In genomic region chr4:19711871-19712270, GRCh38 we compare ENCODE assay signal across 18 cellular contexts.
DNase-seq lines count a peak whose midpoint lies in the region; ATAC-seq and TF ChIP-seq lines count a peak whose summit lies in the region.
"Had no signal": no experiment of that assay in that cellular context is flagged by ENCODE, and none has a peak within 500 bp of the region (broad histone marks: within the 10 kb centered on the region; RNA-seq: fewer than 3 reads in every experiment).

No MANE protein-coding gene starts in this region.

- H3K27ac ChIP-seq in body of pancreas (no peak overlapping the region), aorta (ENCODE audit: low read depth in 1 of 2, low read length in 2 of 2) (no peak overlapping the region)
- H3K27ac ChIP-seq: esophagus muscularis mucosa, parathyroid adenoma had no signal

- ATAC-seq in body of pancreas, result no peak
- ATAC-seq in aorta (ENCODE audit: low FRiP score), result no peak
- ATAC-seq in HG03039 (IDR thresholded peaks at IDR 0.05; ENCODE audit: unreplicated experiment), result no peak
- ATAC-seq: GM23338, mucosa of descending colon had no signal

- H3K4me1 ChIP-seq in body of pancreas (no peaks in the 10 kb centered on the region), aorta (ENCODE audit: control insufficient read depth in 1 of 2, insufficient read depth in 2 of 2, low read length in 2 of 2) (no peaks in the 10 kb centered on the region)
- H3K4me1 ChIP-seq: BE2C, parathyroid adenoma had no signal

- TF ChIP-seq CTCF in body of pancreas (IDR thresholded peaks at IDR 0.05), result no peak

- no peak overlapping the region for H3K4me3 ChIP-seq in body of pancreas
- no peak overlapping the region for H3K4me3 ChIP-seq in aorta (ENCODE audit: low read length in 2 of 2)
- H3K4me3 ChIP-seq: esophagus muscularis mucosa, GM23338, mucosa of descending colon had no signal

- H3K27me3 ChIP-seq in body of pancreas (no peaks in the 10 kb centered on the region), aorta (ENCODE audit: control insufficient read depth in 1 of 2, insufficient read depth in 2 of 2, low read length in 1 of 2) (no peaks in the 10 kb centered on the region)
- H3K27me3 ChIP-seq: BE2C, esophagus muscularis mucosa had no signal

- H3K36me3 ChIP-seq in body of pancreas (replicated peaks in 1 of 2; ENCODE audit: insufficient read depth in 1 of 2, low read depth in 2 of 2) (no peaks in the 10 kb centered on the region), aorta (ENCODE audit: control insufficient read depth in 1 of 2, insufficient read depth in 2 of 2, low read length in 1 of 2) (no peaks in the 10 kb centered on the region)
- H3K36me3 ChIP-seq: BE2C, esophagus muscularis mucosa had no signal

- 66 to 76% methylated on average over 3 of the region's 3 CpGs for WGBS in body of pancreas, 2 donors
- WGBS in aorta, 2 donors, result 94 to 95% methylated on average over 3 of the region's 3 CpGs

- intact Hi-C loops in body of pancreas (cut with DNase I), result no loop called here
- intact Hi-C loops in aorta (cut with DNase I), result no loop called here

- TF ChIP-seq POLR2A in body of pancreas (IDR thresholded peaks at IDR 0.05), result no peak

- H3K9me3 ChIP-seq in body of pancreas, result no peaks in the 10 kb centered on the region
- H3K9me3 ChIP-seq in aorta (ENCODE audit: control insufficient read depth, low read length), result no peaks in the 10 kb centered on the region
- H3K9me3 ChIP-seq: BE2C, esophagus muscularis mucosa, mucosa of descending colon had no signal

- DNase-seq in AG08396 (ENCODE audit: low spot score) (peak; percentile 40), HS-5 (ENCODE audit: low read depth) (peak; percentile 45), astrocyte of the hippocampus (ENCODE audit: low read depth, low spot score) (peak; percentile 74), kidney glomerular epithelial cell (lab: John Stamatoyannopoulos, UW) (peak; percentile 27), C1 segment of cervical spinal cord (lab: John Stamatoyannopoulos, UW) (no peak), body of pancreas (no peak), aorta (no peak)
- DNase-seq: activated B cell treated with CpG ODN at 0.5 μM for 24 hours; activated naive CD4-positive, alpha-beta T cell treated with anti-CD3 and anti-CD28 coated beads, Interleukin-2, amount 10 ng/mL, durations not matched to agents 7 days and 5 days; BE2C; DND-41; mucosa of descending colon; NCI-H2029; NK-92 treated with Interleukin-12 subunit alpha and Interleukin-12 subunit beta, amount 100 ng/mL, for 24 hours had no signal

Comparison
In these comparisons a context has a peak if more than half of its experiments do, and no peak if none do; other contexts are left out.
1. DNase-seq: peak in AG08396 (single experiment), HS-5 (single experiment), astrocyte of the hippocampus (single experiment) and kidney glomerular epithelial cell (single experiment); none in C1 segment of cervical spinal cord (0 of 14), body of pancreas (0 of 4) and aorta (0 of 2).